Comparison of ENCODE assay signal across 8 cellular contexts in the genomic region with DNA sequence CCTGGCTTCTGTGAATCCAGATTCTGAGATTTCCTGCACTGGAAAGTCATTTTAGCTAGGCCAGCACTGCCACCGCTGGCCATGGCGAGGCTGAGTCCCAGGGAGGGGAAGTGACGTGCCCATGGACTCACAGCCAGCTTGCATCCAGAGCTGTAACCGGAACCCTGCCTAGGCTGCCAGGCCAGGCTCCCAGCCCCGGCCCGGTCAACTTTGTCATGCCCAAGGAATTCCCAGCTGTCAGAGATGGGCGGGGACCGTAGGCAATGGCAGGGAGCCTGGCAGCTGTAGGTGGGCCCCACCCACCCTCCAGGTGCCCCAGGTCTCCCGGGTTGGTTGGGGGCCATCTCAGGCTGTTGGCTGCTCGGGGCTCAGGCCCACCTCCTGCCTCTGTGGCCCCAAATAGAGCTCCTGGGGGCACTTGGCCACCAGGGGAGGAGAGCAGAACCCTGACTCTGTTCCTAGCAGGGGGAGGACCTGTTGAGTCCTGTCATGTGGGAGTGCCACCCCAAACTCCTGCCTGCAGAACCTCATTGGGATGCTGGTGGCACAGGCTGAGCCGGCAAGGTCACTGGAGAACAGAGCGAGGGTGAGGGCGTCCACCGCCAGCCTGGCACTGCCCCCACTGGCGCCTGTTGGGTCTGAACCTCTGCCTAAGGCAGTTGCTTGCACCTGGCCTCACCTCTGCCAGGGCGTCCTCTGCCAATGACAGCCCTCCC. TPM values are rescaled to one million over a fixed set of nuclear protein-coding genes. Genes with fewer than 3 reads are reported as not detected.
DNase-seq lines count a peak whose midpoint lies in the region; ATAC-seq, FAIRE-seq and TF ChIP-seq lines count a peak whose summit lies in the region.

No MANE protein-coding gene starts in this region.

- no peaks in the 10 kb centered on the region for H3K36me3 ChIP-seq in keratinocyte (ENCODE audit: control insufficient read depth in 2 of 2, extremely low read depth in 1 of 2, insufficient read depth in 2 of 2, low read length in 2 of 2)
- no peaks in the 10 kb centered on the region for H3K36me3 ChIP-seq in uterus

- peaks cover 16% of the 10 kb centered on the region for H3K4me1 ChIP-seq in keratinocyte (ENCODE audit: control insufficient read depth, extremely low read depth, insufficient read depth, low read length)
- no peaks in the 10 kb centered on the region for H3K4me1 ChIP-seq in uterus

- H3K9me1 ChIP-seq in keratinocyte (ENCODE audit: control insufficient read depth, extremely low read depth, insufficient read depth, low read length): no peaks in the 10 kb centered on the region

- no peaks in the 10 kb centered on the region for H4K20me1 ChIP-seq in keratinocyte (ENCODE audit: control insufficient read depth, extremely low read depth, insufficient read depth, low read length)

- H3K27ac ChIP-seq in keratinocyte (ENCODE audit: control insufficient read depth, insufficient read depth, low read length): peak overlapping the region; percentile 44
- H3K27ac ChIP-seq in uterus: peak overlapping the region in 1 of 2 donors; percentile 63

- H3K79me2 ChIP-seq in keratinocyte (ENCODE audit: control insufficient read depth, insufficient read depth, low read length): no peaks in the 10 kb centered on the region

- peak overlapping the region; percentile 58 for H2AFZ ChIP-seq in keratinocyte (ENCODE audit: control insufficient read depth, low read length)

- in situ Hi-C loops in astrocyte of the cerebellum (cut with HindIII; ENCODE audit: low sequenced_read_pairs): loop anchor here (25.0 kb wide), 1 partner anchor 132 kb away; no protein-coding TSS in a partner anchor

- TF ChIP-seq CTCF in astrocyte of the cerebellum (IDR thresholded peaks at IDR 0.05; ENCODE audit: low read depth, low read length, missing control alignments) (no peak), keratinocyte (optimal IDR thresholded peaks at IDR 0.05 in 1 of 3, IDR thresholded peaks at IDR 0.05 in 1 of 3, conservative IDR thresholded peaks at IDR 0.05 in 1 of 3; ENCODE audit: extremely low read depth in 1 of 3, insufficient read depth in 2 of 3, low read length in 3 of 3) (peak; percentile 5 to 46 (median 13)), uterus (IDR thresholded peaks at IDR 0.05) (peak in 1 of 4 experiments; percentile 6)

- dilution Hi-C loops in keratinocyte (cut with MboI; ENCODE audit: extremely low pct_ligation_motif_present, low sequenced_read_pairs): no loop called here

- no peak for ATAC-seq in HG02623 (IDR thresholded peaks at IDR 0.05; ENCODE audit: unreplicated experiment)

- TF ChIP-seq POLR2A in uterus (IDR thresholded peaks at IDR 0.05): no peak

- DNase-seq in NCI-H345 (lab: John Stamatoyannopoulos, UW) (peak; percentile 19), NCI-H345 treated with DMSO at 0.1 percent for 48 hours (lab: John Stamatoyannopoulos, UW; ENCODE audit: unreplicated experiment) (no peak), astrocyte of the cerebellum (ENCODE audit: low read depth) (peak; percentile 32), keratinocyte (ENCODE audit: low read depth, low spot score) (peak; percentile 65), uterus (peak; percentile 60 to 68), NCI-H2227 treated with DMSO at 0.1 percent for 48 hours (lab: John Stamatoyannopoulos, UW) (no peak)
- no peak for DNase-seq in effector CD8-positive, alpha-beta T cell (lab: John Stamatoyannopoulos, UW)

- H3K4me3 ChIP-seq in astrocyte of the cerebellum (ENCODE audit: low read depth, low read length): no peak overlapping the region
- no peak overlapping the region for H3K4me3 ChIP-seq in keratinocyte (ENCODE audit: control insufficient read depth in 2 of 3, extremely low read depth in 1 of 3, insufficient read depth in 2 of 3, low read depth in 1 of 3, low read length in 3 of 3)
- H3K4me3 ChIP-seq in uterus: no peak overlapping the region

- peak; percentile 98 for FAIRE-seq in keratinocyte (lab: Jason Lieb, UNC)

- H3K4me2 ChIP-seq in keratinocyte (ENCODE audit: control insufficient read depth, extremely low read depth, insufficient read depth, low read depth, low read length): peak overlapping the region; percentile 50

- no peaks in the 10 kb centered on the region for H3K9me3 ChIP-seq in keratinocyte (ENCODE audit: control insufficient read depth, low read depth, low read length)
- no peaks in the 10 kb centered on the region for H3K9me3 ChIP-seq in uterus

- intact Hi-C loops in uterus (cut with DNase I; ENCODE audit: low total_unique reads): loop anchor here (5.0 kb wide), 2 partner anchors 137 to 152 kb away; no protein-coding TSS in a partner anchor

- peak overlapping the region; percentile 19 for H3K9ac ChIP-seq in keratinocyte (ENCODE audit: control insufficient read depth, extremely low read depth, insufficient read depth, low read length)

- H3K27me3 ChIP-seq in keratinocyte (ENCODE audit: control insufficient read depth, extremely low read depth, insufficient read depth, low read length) (no peaks in the 10 kb centered on the region), uterus (no peaks in the 10 kb centered on the region)

RNA-seq across cellular contexts. Expression of a gene that starts 57.8 kb away (rescaled TPM):
- polyA plus RNA-seq in keratinocyte: not detected in 3 replicates
- not detected for polyA plus RNA-seq in keratinocyte (2011; ENCODE audit: low read depth)
- not detected in 2 replicates for polyA plus RNA-seq in keratinocyte (2011; cell fraction: cytosol; rRNA removed)
- polyA plus RNA-seq in keratinocyte (2011; cell fraction: nucleus; rRNA removed): not detected in 2 replicates
- polyA plus RNA-seq in keratinocyte (2012; ENCODE audit: low replicate concordance): 0.18 TPM in 1 of 2 replicates, not detected in the other
- polyA minus RNA-seq in keratinocyte: not detected in 3 replicates
- not detected for polyA minus RNA-seq in keratinocyte (2011; cell fraction: cytosol; rRNA and poly(A)+ RNA removed)
- polyA minus RNA-seq in keratinocyte (2011; cell fraction: nucleus; rRNA and poly(A)+ RNA removed): not detected in 2 replicates
- total RNA-seq in uterus: 10 to 100 TPM in 1 of 4 donors, 1 to 10 TPM in 2, not detected in 1; 3.9 to 20.1 (median 7.6) TPM

Comparison
In these comparisons a context has a peak if more than half of its experiments do, and no peak if none do; other contexts are left out.
1. DNase-seq: peak in NCI-H345 (single experiment), astrocyte of the cerebellum (single experiment), keratinocyte (single experiment) and uterus (2 of 2); none in NCI-H345 treated with DMSO at 0.1 percent for 48 hours (single experiment), NCI-H2227 treated with DMSO at 0.1 percent for 48 hours (single experiment) and effector CD8-positive, alpha-beta T cell (single experiment).